ENCODE assay signal across 23 cellular contexts in genomic region chr1:166235728-166236127, GRCh38.
DNase-seq lines count a peak whose midpoint lies in the region; ATAC-seq and TF ChIP-seq lines count a peak whose summit lies in the region.
"Had no signal": no experiment of that assay in that cellular context is flagged by ENCODE, and none has a peak within 500 bp of the region (broad histone marks: within the 10 kb centered on the region; RNA-seq: fewer than 3 reads in every experiment).

No MANE protein-coding gene starts in this region.

- H3K9me3 ChIP-seq in mammary epithelial cell (replicated peaks; ENCODE audit: insufficient read depth, low read length) (no peaks in the 10 kb centered on the region), upper lobe of right lung (no peaks in the 10 kb centered on the region)
- H3K9me3 ChIP-seq: BE2C had no signal

- H3K27ac ChIP-seq in mammary epithelial cell (ENCODE audit: insufficient read depth, low read depth, low read length) = no peak overlapping the region
- no peak overlapping the region for H3K27ac ChIP-seq in upper lobe of right lung
- H3K27ac ChIP-seq: BLaER1 had no signal

- dilution Hi-C loops in mammary epithelial cell (cut with HindIII; ENCODE audit: low sequenced_read_pairs) = no loop called here

- CTCF ChIA-PET in HEK293T (lab: Yijun Ruan, JAX) = no interaction called here
- CTCF ChIA-PET in mammary epithelial cell (lab: Charles Lee; ENCODE audit: low non-redundant PET) = no interaction called here

- H3K79me2 ChIP-seq in mammary epithelial cell (ENCODE audit: insufficient read depth, low read length) = no peaks in the 10 kb centered on the region

- ATAC-seq in upper lobe of right lung = no peak
- no peak for ATAC-seq in HG03439 (IDR thresholded peaks at IDR 0.05; ENCODE audit: unreplicated experiment)
- no peak for ATAC-seq in stimulated activated naive CD8-positive, alpha-beta T cell treated with anti-CD3 and anti-CD28 coated beads, Interleukin-15, Interleukin-2, amounts not matched to agents 100 U/mL and 50 U/mL, for 24 hours
- ATAC-seq: GM12878 had no signal

- no peak overlapping the region for H2AFZ ChIP-seq in mammary epithelial cell (ENCODE audit: low read depth, low read length)

- intact Hi-C loops in mammary epithelial cell (cut with micrococcal nuclease) (no loop called here), upper lobe of right lung (cut with DNase I) (no loop called here)

- no peaks in the 10 kb centered on the region for H3K4me1 ChIP-seq in mammary epithelial cell (ENCODE audit: insufficient read depth, low read length)
- H3K4me1 ChIP-seq in upper lobe of right lung = no peaks in the 10 kb centered on the region
- H3K4me1 ChIP-seq: BE2C, BLaER1 had no signal

- in situ Hi-C loops in mammary epithelial cell (cut with MboI; ENCODE audit: low sequenced_read_pairs in 2 of 2) = no loop called here

- no peaks in the 10 kb centered on the region for H4K20me1 ChIP-seq in mammary epithelial cell (ENCODE audit: insufficient read depth, low read length)
- H4K20me1 ChIP-seq: BLaER1 had no signal

- no TSS peak for BruUV-seq in mammary epithelial cell (replicated peaks; lab: Mats Ljungman, UMichigan)

- DNase-seq in HEK293T (ENCODE audit: extremely low spot score) = peak; percentile 1
- peak; percentile 13 for DNase-seq in mammary epithelial cell
- DNase-seq in upper lobe of right lung = peak; percentile 29
- DNase-seq in Kasumi-1 (lab: John Stamatoyannopoulos, UW) = no peak
- no peak for DNase-seq in stimulated activated naive CD8-positive, alpha-beta T cell treated with anti-CD3 and anti-CD28 coated beads, Interleukin-15, Interleukin-2, amounts not matched to agents 100 U/mL and 50 U/mL, for 24 hours
- DNase-seq: 8988T; ACHN; BE2C; C1 segment of cervical spinal cord; CD4-positive, alpha-beta memory T cell; CD4-positive, CD25-positive, alpha-beta regulatory T cell; CD8-positive, alpha-beta memory T cell; COR-L47; DMS 273 treated with DMSO at 0.1 percent for 48 hours; DMS153; DMS53; DMS79; DND-41; EL; GDM1 had no signal

- no peak overlapping the region for H3K9ac ChIP-seq in mammary epithelial cell (ENCODE audit: insufficient read depth, low read length)
- H3K9ac ChIP-seq: BLaER1 had no signal

- no peak overlapping the region for H3K4me3 ChIP-seq in mammary epithelial cell (replicated peaks in 1 of 3; ENCODE audit: insufficient read depth in 1 of 3, low read depth in 2 of 3, low read length in 3 of 3)
- no peak overlapping the region for H3K4me3 ChIP-seq in upper lobe of right lung
- H3K4me3 ChIP-seq: BLaER1, GM12878 had no signal

- H3K36me3 ChIP-seq in mammary epithelial cell (ENCODE audit: insufficient read depth, low read length) = no peaks in the 10 kb centered on the region
- no peaks in the 10 kb centered on the region for H3K36me3 ChIP-seq in upper lobe of right lung
- H3K36me3 ChIP-seq: BE2C, BLaER1 had no signal

- POLR2A ChIA-PET in HEK293T (lab: Yijun Ruan, JAX) = no interaction called here

- H3K27me3 ChIP-seq in mammary epithelial cell (ENCODE audit: insufficient read depth, low read length) (no peaks in the 10 kb centered on the region), upper lobe of right lung (no peaks in the 10 kb centered on the region)
- H3K27me3 ChIP-seq: BE2C, BLaER1 had no signal

- TF ChIP-seq CTCF in mammary epithelial cell (conservative IDR thresholded peaks at IDR 0.05 in 1 of 2, IDR thresholded peaks at IDR 0.05 in 1 of 2; ENCODE audit: extremely low read depth in 1 of 2, insufficient read depth in 1 of 2, low read depth in 1 of 2, low read length in 2 of 2) (no peak), upper lobe of right lung (IDR thresholded peaks at IDR 0.05) (no peak)

- 9% methylated on average over 2 of the region's 2 CpGs for WGBS in mammary epithelial cell (ENCODE audit: low coverage, missing lambda C conversion rate)

- H3K4me2 ChIP-seq in mammary epithelial cell (ENCODE audit: insufficient read depth, low read depth, low read length) = no peak overlapping the region
- H3K4me2 ChIP-seq: BLaER1 had no signal

TF ChIP-seq in HEK293T, 16 proteins besides CTCF, POLR2A, EP300 and RAD21:
- no peak for TF ChIP-seq TARDBP (IDR thresholded peaks at IDR 0.05)
- TF ChIP-seq SUZ12 (IDR thresholded peaks at IDR 0.05) = no peak
- no peak for TF ChIP-seq ZNF384 (IDR thresholded peaks at IDR 0.05)
- no peak for TF ChIP-seq SP1 (IDR thresholded peaks at IDR 0.05)
- no peak for TF ChIP-seq FOXM1 (IDR thresholded peaks at IDR 0.05; ENCODE audit: borderline replicate concordance)
- TF ChIP-seq LEF1 (IDR thresholded peaks at IDR 0.05; ENCODE audit: borderline replicate concordance) = no peak
- no peak for TF ChIP-seq CTBP1 (IDR thresholded peaks at IDR 0.05; ENCODE audit: borderline replicate concordance)
- no peak for TF ChIP-seq NFRKB (IDR thresholded peaks at IDR 0.05)
- TF ChIP-seq ELF4 (IDR thresholded peaks at IDR 0.05) = no peak
- no peak for TF ChIP-seq HDGF (IDR thresholded peaks at IDR 0.05; ENCODE audit: borderline replicate concordance)
- TF ChIP-seq, protein P1, sequence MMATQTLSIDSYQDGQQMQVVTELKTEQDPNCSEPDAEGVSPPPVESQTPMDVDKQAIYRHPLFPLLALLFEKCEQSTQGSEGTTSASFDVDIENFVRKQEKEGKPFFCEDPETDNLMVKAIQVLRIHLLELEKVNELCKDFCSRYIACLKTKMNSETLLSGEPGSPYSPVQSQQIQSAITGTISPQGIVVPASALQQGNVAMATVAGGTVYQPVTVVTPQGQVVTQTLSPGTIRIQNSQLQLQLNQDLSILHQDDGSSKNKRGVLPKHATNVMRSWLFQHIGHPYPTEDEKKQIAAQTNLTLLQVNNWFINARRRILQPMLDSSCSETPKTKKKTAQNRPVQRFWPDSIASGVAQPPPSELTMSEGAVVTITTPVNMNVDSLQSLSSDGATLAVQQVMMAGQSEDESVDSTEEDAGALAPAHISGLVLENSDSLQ (IDR thresholded peaks at IDR 0.05) = no peak
- no peak for TF ChIP-seq FOXA1 (IDR thresholded peaks at IDR 0.05)

Comparison
In these comparisons a context has a peak if more than half of its experiments do, and no peak if none do; other contexts are left out.
1. DNase-seq: peak in HEK293T (single experiment), mammary epithelial cell (single experiment) and upper lobe of right lung (single experiment); none in Kasumi-1 (0 of 2) and stimulated activated naive CD8-positive, alpha-beta T cell treated with anti-CD3 and anti-CD28 coated beads, Interleukin-15, Interleukin-2, amounts not matched to agents 100 U/mL and 50 U/mL, for 24 hours (single experiment).